Comparison of ENCODE assay signal across 19 cellular contexts in genomic region chr15:49456166-49456565, GRCh38. TPM values are rescaled to one million over a fixed set of nuclear protein-coding genes. Genes with fewer than 3 reads are reported as not detected.
DNase-seq lines count a peak whose midpoint lies in the region; TF ChIP-seq lines count a peak whose summit lies in the region.
"Had no signal": no experiment of that assay in that cellular context is flagged by ENCODE, and none has a peak within 500 bp of the region (broad histone marks: within the 10 kb centered on the region; RNA-seq: fewer than 3 reads in every experiment).

No MANE protein-coding gene starts in this region.

- no peak overlapping the region for H2AFZ ChIP-seq in GM23248

- no peak overlapping the region for H3K4me3 ChIP-seq in GM23248
- H3K4me3 ChIP-seq in muscle layer of duodenum (ENCODE audit: low read depth in 1 of 2, low read length in 2 of 2): no peak overlapping the region
- H3K4me3 ChIP-seq in stomach smooth muscle (ENCODE audit: low read length in 2 of 2): no peak overlapping the region
- no peak overlapping the region for H3K4me3 ChIP-seq in vagina
- H3K4me3 ChIP-seq in foreskin fibroblast (ENCODE audit: low read depth in 1 of 2, low read length in 2 of 2): no peak overlapping the region
- H3K4me3 ChIP-seq: BLaER1 had no signal

- TF ChIP-seq POLR2A in vagina (IDR thresholded peaks at IDR 0.05): no peak

- intact Hi-C loops in vagina (cut with DNase I): no loop called here

- H3K9me2 ChIP-seq in GM23248 (ENCODE audit: insufficient read depth): no peaks in the 10 kb centered on the region

- H3K36me3 ChIP-seq in GM23248 (ENCODE audit: low read depth) (peaks cover 57% of the 10 kb centered on the region), muscle layer of duodenum (ENCODE audit: control insufficient read depth in 1 of 2, insufficient read depth in 2 of 2, low read length in 2 of 2) (no peaks in the 10 kb centered on the region), stomach smooth muscle (ENCODE audit: control insufficient read depth in 2 of 2, insufficient read depth in 2 of 2, low read length in 2 of 2) (peaks cover 0 to 2% of the 10 kb centered on the region in 2 donors), vagina (no peaks in the 10 kb centered on the region)
- H3K36me3 ChIP-seq: BLaER1 had no signal

- TF ChIP-seq CTCF in vagina (IDR thresholded peaks at IDR 0.05) (no peak), foreskin fibroblast (IDR thresholded peaks at IDR 0.05; ENCODE audit: low read depth, low read length) (no peak)

- H3K79me2 ChIP-seq in GM23248 (ENCODE audit: insufficient read depth): peaks cover 100% of the 10 kb centered on the region

- DNase-seq in GM23248 (no peak), vagina (ENCODE audit: extremely low spot score in 2 of 2) (no peak), occipital lobe (lab: John Stamatoyannopoulos, UW) (no peak), NOMO-1 (lab: John Stamatoyannopoulos, UW; ENCODE audit: unreplicated experiment in 2 of 2) (no peak), foreskin fibroblast (no peak)
- DNase-seq: 8988T; CD4-positive, alpha-beta memory T cell; DMS153; DMS79; GDM1; GOT3; H7; HFFc6 had no signal

- H3K27ac ChIP-seq in GM23248: peak overlapping the region; percentile 79
- H3K27ac ChIP-seq in muscle layer of duodenum (ENCODE audit: low read length): peak overlapping the region; percentile 10
- H3K27ac ChIP-seq in stomach smooth muscle (ENCODE audit: low read length): peak overlapping the region; percentile 6
- H3K27ac ChIP-seq in vagina: peak overlapping the region; percentile 8
- H3K27ac ChIP-seq: BLaER1 had no signal

- H3K9me3 ChIP-seq in GM23248 (ENCODE audit: low read depth): no peaks in the 10 kb centered on the region
- no peaks in the 10 kb centered on the region for H3K9me3 ChIP-seq in muscle layer of duodenum (ENCODE audit: control insufficient read depth in 1 of 2, low read length in 2 of 2)
- no peaks in the 10 kb centered on the region for H3K9me3 ChIP-seq in stomach smooth muscle (ENCODE audit: control insufficient read depth in 2 of 2, low read length in 2 of 2)
- H3K9me3 ChIP-seq in vagina: no peaks in the 10 kb centered on the region
- H3K9me3 ChIP-seq: BLaER1 had no signal

- no peaks in the 10 kb centered on the region for H3K27me3 ChIP-seq in GM23248 (replicated peaks; ENCODE audit: insufficient read depth)
- no peaks in the 10 kb centered on the region for H3K27me3 ChIP-seq in muscle layer of duodenum (ENCODE audit: low read depth, low read length)
- no peaks in the 10 kb centered on the region for H3K27me3 ChIP-seq in stomach smooth muscle (ENCODE audit: control insufficient read depth in 1 of 2, insufficient read depth in 2 of 2, low read length in 2 of 2)
- no peaks in the 10 kb centered on the region for H3K27me3 ChIP-seq in vagina
- H3K27me3 ChIP-seq: BLaER1 had no signal

- H4K20me1 ChIP-seq in GM23248 (ENCODE audit: insufficient read depth): no peaks in the 10 kb centered on the region
- H4K20me1 ChIP-seq: BLaER1 had no signal

- H3F3A ChIP-seq in GM23248 (ENCODE audit: insufficient read depth): peaks cover 91% of the 10 kb centered on the region

- peak overlapping the region; percentile 0 for H3K4me2 ChIP-seq in GM23248 (ENCODE audit: unreplicated experiment)
- H3K4me2 ChIP-seq: BLaER1 had no signal

- H3K4me1 ChIP-seq in GM23248 (ENCODE audit: insufficient read depth) (peaks cover 77% of the 10 kb centered on the region), muscle layer of duodenum (ENCODE audit: control insufficient read depth in 1 of 2, insufficient read depth in 2 of 2, low read length in 2 of 2) (peaks cover 0 to 11% of the 10 kb centered on the region in 2 donors), stomach smooth muscle (ENCODE audit: control insufficient read depth, insufficient read depth, low read length) (no peaks in the 10 kb centered on the region), vagina (peaks cover 17% of the 10 kb centered on the region)
- H3K4me1 ChIP-seq: BLaER1 had no signal

- H3K9ac ChIP-seq in GM23248 (peak overlapping the region; percentile 21; the same call in 1 of the 2 replicates), stomach smooth muscle (ENCODE audit: low read length in 2 of 2) (peak overlapping the region in 1 of 2 donors; percentile 24)
- H3K9ac ChIP-seq: BLaER1 had no signal

- in situ Hi-C loops in GM23248 (cut with MboI): no loop called here

RNA-seq across cellular contexts. Expression of gene FGF7, which starts 33.1 kb away (rescaled TPM):
- 331 and 351 TPM in 2 replicates for total RNA-seq in GM23248 (2014; rRNA removed; shearing (Covaris generic))
- polyA plus RNA-seq in GM23248 (2016; fragmentation: Nextera tagmentation; extraction: Ambion mirVana): 362 and 400 TPM in 2 replicates
- total RNA-seq in vagina (137 TPM), occipital lobe (0.31 TPM)
- total RNA-seq: A673, Daoy, H7 had no signal
- polyA plus RNA-seq: CD14-positive monocyte; CD4-positive, alpha-beta memory T cell had no signal

Comparison
In these comparisons a context has a peak if more than half of its experiments do, and no peak if none do; other contexts are left out.
1. H3K27ac ChIP-seq: peak in every context shown above with its lines; median percentile 79 in GM23248; 10 in muscle layer of duodenum; 8 in vagina; 6 in stomach smooth muscle.
2. RNA of gene FGF7, which starts 33.1 kb away (total RNA-seq): 331 to 351 TPM in GM23248 and 137 TPM in vagina (single experiment); 0.31 TPM in occipital lobe (single experiment); every median in the first group is over 100 times any median in the second.